In genomic region chr3:75337226-75337900, GRCh38 we compare ENCODE assay signal across 30 cellular contexts.
"Had no signal": no experiment of that assay in that cellular context is flagged by ENCODE, and none has a peak within 500 bp of the region (broad histone marks: within the 10 kb centered on the region; RNA-seq: fewer than 3 reads in every experiment).

No MANE protein-coding gene starts in this region.

- H3K4me1 ChIP-seq: breast epithelium, colonic mucosa, foreskin keratinocyte, gastrocnemius medialis had no signal

- H3K9me3 ChIP-seq: ascending aorta, breast epithelium, colonic mucosa, esophagus muscularis mucosa, gastrocnemius medialis, heart left ventricle had no signal

- H3K36me3 ChIP-seq: ascending aorta, breast epithelium, cardiac muscle cell, colonic mucosa, esophagus muscularis mucosa, gastrocnemius medialis, heart left ventricle had no signal

- DNase-seq: activated CD4-positive, alpha-beta memory T cell treated with anti-CD3 and anti-CD28 coated beads for 36 hours; activated CD4-positive, alpha-beta T cell treated with anti-CD3 and anti-CD28 coated beads for 36 hours; activated CD4-positive, alpha-beta T cell treated with anti-CD3 and anti-CD28 coated beads, Interleukin-2, amount 10 ng/mL, durations not matched to agents 24 days and 14 days; activated CD4-positive, CD25-positive, alpha-beta regulatory T cell; activated CD4-positive, CD25-positive, alpha-beta regulatory T cell treated with anti-CD3 and anti-CD28 coated beads, Interleukin-2, amount 50 U/mL, for 72 hours; activated CD8-positive, alpha-beta memory T cell treated with anti-CD3 and anti-CD28 coated beads, Interleukin-2, amount 10 ng/mL, durations not matched to agents 7 days and 5 days; activated CD8-positive, alpha-beta memory T cell treated with anti-CD3 and anti-CD28 coated beads, Interleukin-2, amount 50 U/mL, for 4 hours; activated CD8-positive, alpha-beta T cell treated with anti-CD3 and anti-CD28 coated beads, Interleukin-2, amount 10 ng/mL, durations not matched to agents 7 days and 5 days; activated effector memory CD4-positive, alpha-beta T cell treated with anti-CD3 and anti-CD28 coated beads, Interleukin-2, amount 50 U/mL, for 16 hours; activated naive CD4-positive, alpha-beta T cell treated with anti-CD3 and anti-CD28 coated beads, Interleukin-2, amount 10 ng/mL, durations not matched to agents 7 days and 5 days; activated naive CD8-positive, alpha-beta T cell treated with anti-CD3 and anti-CD28 coated beads, Interleukin-2, amount 10 ng/mL, durations not matched to agents 7 days and 5 days; activated T-cell treated with anti-CD3 and anti-CD28 coated beads, Interleukin-2, amount 50 U/mL, for 1 hour; activated T-cell treated with anti-CD3 and anti-CD28 coated beads, Interleukin-2, amount 50 U/mL, for 48 hours; central memory CD4-positive, alpha-beta T cell; cerebellar nuclear complex; colonic mucosa; dorsolateral prefrontal cortex; effector memory CD4-positive, alpha-beta T cell; endodermal cell; erythroblast; foreskin keratinocyte; gastrocnemius medialis; glutamatergic neuron; heart left ventricle; T-helper 17 cell; T1000 had no signal

- H3K27me3 ChIP-seq: ascending aorta, breast epithelium, cardiac muscle cell, colonic mucosa, esophagus muscularis mucosa, foreskin keratinocyte, gastrocnemius medialis, heart left ventricle had no signal

- H3K4me3 ChIP-seq: ascending aorta, breast epithelium, cardiac muscle cell, colonic mucosa, dorsolateral prefrontal cortex, esophagus muscularis mucosa, gastrocnemius medialis, heart left ventricle had no signal

- H3K27ac ChIP-seq: ascending aorta, breast epithelium, cardiac muscle cell, colonic mucosa, dorsolateral prefrontal cortex, esophagus muscularis mucosa, foreskin keratinocyte, gastrocnemius medialis, heart left ventricle had no signal
